Comparison of ENCODE assay signal across 18 cellular contexts in genomic region chr6:120363429-120363828, GRCh38.
DNase-seq lines count a peak whose midpoint lies in the region; TF ChIP-seq lines count a peak whose summit lies in the region.
"Had no signal": no experiment of that assay in that cellular context is flagged by ENCODE, and none has a peak within 500 bp of the region (broad histone marks: within the 10 kb centered on the region; RNA-seq: fewer than 3 reads in every experiment).

No MANE protein-coding gene starts in this region.

- peaks cover 0 to 8% (median 0%) of the 10 kb centered on the region in 3 donors for H3K9me3 ChIP-seq in esophagus squamous epithelium
- H3K9me3 ChIP-seq: SJSA1 had no signal

- TF ChIP-seq CTCF in esophagus squamous epithelium (IDR thresholded peaks at IDR 0.05): no peak

- H3K4me3 ChIP-seq in esophagus squamous epithelium: no peak overlapping the region
- H3K4me3 ChIP-seq: GM23248, K562, SJSA1 had no signal

- 67% methylated on average over 3 of the region's 6 CpGs; no CpG with 5 or more reads in 1 of the 2 donors for WGBS in esophagus squamous epithelium, 2 donors

- no peaks in the 10 kb centered on the region for H3K27me3 ChIP-seq in esophagus squamous epithelium
- H3K27me3 ChIP-seq: SJSA1 had no signal

- no peaks in the 10 kb centered on the region for H3K36me3 ChIP-seq in esophagus squamous epithelium
- H3K36me3 ChIP-seq: SJSA1 had no signal

- no peak for TF ChIP-seq POLR2A in esophagus squamous epithelium (IDR thresholded peaks at IDR 0.05)

- intact Hi-C loops in esophagus squamous epithelium (cut with DNase I): no loop called here

- H3K4me1 ChIP-seq in esophagus squamous epithelium: no peaks in the 10 kb centered on the region
- H3K4me1 ChIP-seq: SJSA1 had no signal

- H3K27ac ChIP-seq in esophagus squamous epithelium: no peak overlapping the region
- H3K27ac ChIP-seq: 22Rv1, GM23248, SJSA1 had no signal

- DNase-seq in Daoy (ENCODE audit: low read depth): peak; percentile 3
- DNase-seq in RPMI7951 (ENCODE audit: low read depth): peak; percentile 33
- peak; percentile 51 for DNase-seq in ecto neural progenitor cell (ENCODE audit: low spot score)
- peak; percentile 77 for DNase-seq in islet precursor cell
- no peak for DNase-seq in NCI-H345 (lab: John Stamatoyannopoulos, UW)
- no peak for DNase-seq in esophagus squamous epithelium (lab: John Stamatoyannopoulos, UW)
- no peak for DNase-seq in activated CD4-positive, CD25-positive, alpha-beta regulatory T cell treated with anti-CD3 and anti-CD28 coated beads, Interleukin-2, amount 50 U/mL, for 72 hours
- DNase-seq in activated CD4-positive, CD25-positive, alpha-beta regulatory T cell (lab: John Stamatoyannopoulos, UW): no peak
- DNase-seq: DND-41, GDM1, GM23248, NCI-H1417, NCI-H187 treated with DMSO at 0.1 percent for 48 hours, NCI-H2227 treated with DMSO at 0.1 percent for 48 hours, NCI-H524 had no signal

Comparison
In these comparisons a context has a peak if more than half of its experiments do, and no peak if none do; other contexts are left out.
1. DNase-seq: peak in Daoy (single experiment), RPMI7951 (single experiment), ecto neural progenitor cell (single experiment) and islet precursor cell (single experiment); none in NCI-H345 (single experiment), esophagus squamous epithelium (single experiment), activated CD4-positive, CD25-positive, alpha-beta regulatory T cell treated with anti-CD3 and anti-CD28 coated beads, Interleukin-2, amount 50 U/mL, for 72 hours (single experiment) and activated CD4-positive, CD25-positive, alpha-beta regulatory T cell (0 of 4).